In the genomic region with DNA sequence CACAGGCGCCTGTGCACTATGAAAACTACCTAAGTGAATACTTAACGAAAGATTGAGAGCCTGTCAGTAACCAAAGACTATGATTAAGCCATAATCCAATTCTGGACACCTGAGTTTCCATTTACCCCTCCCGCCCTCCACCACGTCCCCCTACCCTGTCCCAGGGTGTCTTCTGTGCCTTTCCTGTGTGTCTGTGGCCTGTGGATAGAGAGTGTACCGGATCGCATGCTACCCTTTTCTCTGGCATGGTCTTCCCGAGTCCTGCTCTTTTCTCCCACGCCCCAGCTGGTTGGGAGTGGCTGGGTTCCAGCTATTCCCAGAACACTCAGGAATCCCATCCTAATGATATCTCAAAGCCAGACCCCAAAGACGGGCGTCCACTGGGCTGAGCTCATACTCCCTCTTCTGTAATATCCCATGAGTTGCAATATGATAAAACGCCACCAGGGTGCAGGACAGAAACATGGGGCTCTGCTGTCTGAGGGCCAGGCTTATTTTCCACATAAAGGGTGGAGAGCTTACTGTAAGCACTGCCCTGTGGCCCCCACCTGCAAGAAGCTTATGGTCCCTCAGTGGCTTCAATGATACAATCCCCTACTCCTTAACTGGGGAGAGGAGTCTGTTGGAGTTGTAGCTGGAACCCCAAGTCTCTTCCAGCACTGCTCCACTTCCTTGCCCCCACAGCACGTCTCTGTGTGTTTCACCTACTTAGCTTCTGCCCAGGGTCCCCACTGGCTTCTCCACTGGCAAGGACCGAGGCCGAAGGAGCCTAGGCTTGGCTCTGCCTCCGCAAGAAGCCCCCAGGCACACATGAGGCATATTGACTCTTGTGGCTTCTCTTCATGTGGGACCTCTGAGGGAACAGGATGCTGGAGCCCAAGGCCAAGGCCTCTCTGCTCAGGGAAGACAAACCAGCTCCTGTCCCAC, we compare ENCODE assay signal across 1 cellular context.
TF ChIP-seq lines count a peak whose summit lies in the region.

No MANE protein-coding gene starts in this region.

TF ChIP-seq in GM23338, 12 proteins besides CTCF, POLR2A, EP300 and RAD21 (continued from another document):
- no peak for TF ChIP-seq CREB1 (CRISPR knock-in tag; IDR thresholded peaks at IDR 0.05; ENCODE audit: low read depth)
- TF ChIP-seq, protein P1, sequence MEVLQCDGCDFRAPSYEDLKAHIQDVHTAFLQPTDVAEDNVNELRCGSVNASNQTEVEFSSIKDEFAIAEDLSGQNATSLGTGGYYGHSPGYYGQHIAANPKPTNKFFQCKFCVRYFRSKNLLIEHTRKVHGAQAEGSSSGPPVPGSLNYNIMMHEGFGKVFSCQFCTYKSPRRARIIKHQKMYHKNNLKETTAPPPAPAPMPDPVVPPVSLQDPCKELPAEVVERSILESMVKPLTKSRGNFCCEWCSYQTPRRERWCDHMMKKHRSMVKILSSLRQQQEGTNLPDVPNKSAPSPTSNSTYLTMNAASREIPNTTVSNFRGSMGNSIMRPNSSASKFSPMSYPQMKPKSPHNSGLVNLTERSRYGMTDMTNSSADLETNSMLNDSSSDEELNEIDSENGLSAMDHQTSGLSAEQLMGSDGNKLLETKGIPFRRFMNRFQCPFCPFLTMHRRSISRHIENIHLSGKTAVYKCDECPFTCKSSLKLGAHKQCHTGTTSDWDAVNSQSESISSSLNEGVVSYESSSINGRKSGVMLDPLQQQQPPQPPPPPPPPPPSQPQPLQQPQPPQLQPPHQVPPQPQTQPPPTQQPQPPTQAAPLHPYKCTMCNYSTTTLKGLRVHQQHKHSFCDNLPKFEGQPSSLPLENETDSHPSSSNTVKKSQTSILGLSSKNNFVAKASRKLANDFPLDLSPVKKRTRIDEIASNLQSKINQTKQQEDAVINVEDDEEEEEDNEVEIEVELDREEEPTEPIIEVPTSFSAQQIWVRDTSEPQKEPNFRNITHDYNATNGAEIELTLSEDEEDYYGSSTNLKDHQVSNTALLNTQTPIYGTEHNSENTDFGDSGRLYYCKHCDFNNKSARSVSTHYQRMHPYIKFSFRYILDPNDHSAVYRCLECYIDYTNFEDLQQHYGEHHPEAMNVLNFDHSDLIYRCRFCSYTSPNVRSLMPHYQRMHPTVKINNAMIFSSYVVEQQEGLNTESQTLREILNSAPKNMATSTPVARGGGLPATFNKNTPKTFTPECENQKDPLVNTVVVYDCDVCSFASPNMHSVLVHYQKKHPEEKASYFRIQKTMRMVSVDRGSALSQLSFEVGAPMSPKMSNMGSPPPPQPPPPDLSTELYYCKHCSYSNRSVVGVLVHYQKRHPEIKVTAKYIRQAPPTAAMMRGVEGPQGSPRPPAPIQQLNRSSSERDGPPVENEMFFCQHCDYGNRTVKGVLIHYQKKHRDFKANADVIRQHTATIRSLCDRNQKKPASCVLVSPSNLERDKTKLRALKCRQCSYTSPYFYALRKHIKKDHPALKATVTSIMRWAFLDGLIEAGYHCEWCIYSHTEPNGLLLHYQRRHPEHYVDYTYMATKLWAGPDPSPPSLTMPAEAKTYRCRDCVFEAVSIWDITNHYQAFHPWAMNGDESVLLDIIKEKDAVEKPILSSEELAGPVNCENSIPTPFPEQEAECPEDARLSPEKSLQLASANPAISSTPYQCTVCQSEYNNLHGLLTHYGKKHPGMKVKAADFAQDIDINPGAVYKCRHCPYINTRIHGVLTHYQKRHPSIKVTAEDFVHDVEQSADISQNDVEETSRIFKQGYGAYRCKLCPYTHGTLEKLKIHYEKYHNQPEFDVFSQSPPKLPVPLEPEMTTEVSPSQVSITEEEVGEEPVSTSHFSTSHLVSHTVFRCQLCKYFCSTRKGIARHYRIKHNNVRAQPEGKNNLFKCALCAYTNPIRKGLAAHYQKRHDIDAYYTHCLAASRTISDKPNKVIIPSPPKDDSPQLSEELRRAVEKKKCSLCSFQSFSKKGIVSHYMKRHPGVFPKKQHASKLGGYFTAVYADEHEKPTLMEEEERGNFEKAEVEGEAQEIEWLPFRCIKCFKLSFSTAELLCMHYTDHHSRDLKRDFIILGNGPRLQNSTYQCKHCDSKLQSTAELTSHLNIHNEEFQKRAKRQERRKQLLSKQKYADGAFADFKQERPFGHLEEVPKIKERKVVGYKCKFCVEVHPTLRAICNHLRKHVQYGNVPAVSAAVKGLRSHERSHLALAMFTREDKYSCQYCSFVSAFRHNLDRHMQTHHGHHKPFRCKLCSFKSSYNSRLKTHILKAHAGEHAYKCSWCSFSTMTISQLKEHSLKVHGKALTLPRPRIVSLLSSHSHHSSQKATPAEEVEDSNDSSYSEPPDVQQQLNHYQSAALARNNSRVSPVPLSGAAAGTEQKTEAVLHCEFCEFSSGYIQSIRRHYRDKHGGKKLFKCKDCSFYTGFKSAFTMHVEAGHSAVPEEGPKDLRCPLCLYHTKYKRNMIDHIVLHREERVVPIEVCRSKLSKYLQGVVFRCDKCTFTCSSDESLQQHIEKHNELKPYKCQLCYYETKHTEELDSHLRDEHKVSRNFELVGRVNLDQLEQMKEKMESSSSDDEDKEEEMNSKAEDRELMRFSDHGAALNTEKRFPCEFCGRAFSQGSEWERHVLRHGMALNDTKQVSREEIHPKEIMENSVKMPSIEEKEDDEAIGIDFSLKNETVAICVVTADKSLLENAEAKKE (CRISPR knock-in tag; IDR thresholded peaks at IDR 0.05), result no peak
- no peak for TF ChIP-seq ZNF331 (CRISPR knock-in tag; IDR thresholded peaks at IDR 0.05; ENCODE audit: low read depth)
- TF ChIP-seq JUNB (IDR thresholded peaks at IDR 0.05; ENCODE audit: unreplicated experiment), result no peak
- no peak for TF ChIP-seq STAT1 (IDR thresholded peaks at IDR 0.05; ENCODE audit: unreplicated experiment)
TF ChIP-seq in GM23338: peak in this region for 0.
